Comparison of ENCODE assay signal across 8 cellular contexts in genomic region chr19:1068111-1069001, GRCh38. TPM values are rescaled to one million over a fixed set of nuclear protein-coding genes. Genes with fewer than 3 reads are reported as not detected.
DNase-seq lines count a peak whose midpoint lies in the region; ATAC-seq lines count a peak whose summit lies in the region.

No MANE protein-coding gene starts in this region.

- intact Hi-C loops in activated T-helper 1 cell treated with anti-CD3 and anti-CD28 coated beads, Interleukin-12 subunit alpha, Interleukin-12 subunit beta, Interleukin-2, Interleukin-4 antibody, amounts not matched to agents 30 ng/mL and 10 ng/mL and 1 ng/mL, durations not matched to agents 14 hours and 24 hours and 36 hours (cut with micrococcal nuclease) = loop anchor here (1.0 to 5.0 kb wide), 3 partner anchors 34 to 146 kb away; partner anchors contain the start of genes GPX4, RNU6-2 and TMEM259
- intact Hi-C loops in left colon (cut with DNase I, micrococcal nuclease) = no loop called here

- peak overlapping the region; percentile 90 for H3K4me3 Mint-ChIP-seq in activated T-helper 1 cell treated with anti-CD3 and anti-CD28 coated beads, Interleukin-12 subunit alpha, Interleukin-12 subunit beta, Interleukin-2, Interleukin-4 antibody, amounts not matched to agents 30 ng/mL and 10 ng/mL and 1 ng/mL, durations not matched to agents 14 hours and 24 hours and 36 hours

- H3K36me3 Mint-ChIP-seq in activated T-helper 1 cell treated with anti-CD3 and anti-CD28 coated beads, Interleukin-12 subunit alpha, Interleukin-12 subunit beta, Interleukin-2, Interleukin-4 antibody, amounts not matched to agents 30 ng/mL and 10 ng/mL and 1 ng/mL, durations not matched to agents 14 hours and 24 hours and 36 hours (ENCODE audit: low read depth) = peaks cover 21% of the 10 kb centered on the region

- H3K4me1 ChIP-seq in urinary bladder (ENCODE audit: insufficient read depth) = peaks cover 3% of the 10 kb centered on the region

- no peaks in the 10 kb centered on the region for H3K9me3 Mint-ChIP-seq in activated T-helper 1 cell treated with anti-CD3 and anti-CD28 coated beads, Interleukin-12 subunit alpha, Interleukin-12 subunit beta, Interleukin-2, Interleukin-4 antibody, amounts not matched to agents 30 ng/mL and 10 ng/mL and 1 ng/mL, durations not matched to agents 14 hours and 24 hours and 36 hours

- DNase-seq in stimulated activated CD4-positive, alpha-beta T cell treated with anti-CD3 and anti-CD28 coated beads, Interleukin-15, amount 100 ng/mL, for 24 hours = peak; percentile 71
- no peak for DNase-seq in stimulated activated CD4-positive, alpha-beta T cell treated with anti-CD3 and anti-CD28 coated beads, Interleukin-1b, Interleukin-23, amount 100 ng/mL, for 48 hours
- DNase-seq in activated T-helper 1 cell treated with anti-CD3 and anti-CD28 coated beads, Interleukin-12 subunit alpha, Interleukin-12 subunit beta, Interleukin-2, Interleukin-4 antibody, amounts not matched to agents 30 ng/mL and 10 ng/mL and 1 ng/mL, durations not matched to agents 14 hours and 24 hours and 36 hours (ENCODE audit: low spot score) = peak; percentile 70
- DNase-seq in left colon = peak; percentile 59 to 70
- no peak for DNase-seq in NCI-H2227 treated with DMSO at 0.1 percent for 48 hours (lab: John Stamatoyannopoulos, UW)

- peaks cover 25% of the 10 kb centered on the region for H3K4me1 Mint-ChIP-seq in activated T-helper 1 cell treated with anti-CD3 and anti-CD28 coated beads, Interleukin-12 subunit alpha, Interleukin-12 subunit beta, Interleukin-2, Interleukin-4 antibody, amounts not matched to agents 30 ng/mL and 10 ng/mL and 1 ng/mL, durations not matched to agents 14 hours and 24 hours and 36 hours (ENCODE audit: low read depth)

- no peaks in the 10 kb centered on the region for H3K36me3 ChIP-seq in urinary bladder (ENCODE audit: insufficient read depth)

- H3K27ac Mint-ChIP-seq in activated T-helper 1 cell treated with anti-CD3 and anti-CD28 coated beads, Interleukin-12 subunit alpha, Interleukin-12 subunit beta, Interleukin-2, Interleukin-4 antibody, amounts not matched to agents 30 ng/mL and 10 ng/mL and 1 ng/mL, durations not matched to agents 14 hours and 24 hours and 36 hours = peak overlapping the region; percentile 84

- 65% methylated on average over 44 of the region's 44 CpGs for WGBS in urinary bladder

- no peak overlapping the region for H3K27ac ChIP-seq in urinary bladder (ENCODE audit: low read depth)

- ATAC-seq in left colon (no peak), HG03108 (IDR thresholded peaks at IDR 0.05; ENCODE audit: unreplicated experiment) (no peak), HG03521 (IDR thresholded peaks at IDR 0.05; ENCODE audit: unreplicated experiment) (no peak)

- peak overlapping the region; percentile 42 for H3K4me3 ChIP-seq in urinary bladder (ENCODE audit: low read depth, low read length)

- H3K27me3 Mint-ChIP-seq in activated T-helper 1 cell treated with anti-CD3 and anti-CD28 coated beads, Interleukin-12 subunit alpha, Interleukin-12 subunit beta, Interleukin-2, Interleukin-4 antibody, amounts not matched to agents 30 ng/mL and 10 ng/mL and 1 ng/mL, durations not matched to agents 14 hours and 24 hours and 36 hours (ENCODE audit: insufficient read depth) = no peaks in the 10 kb centered on the region

RNA-seq across cellular contexts. Expression of gene ARHGAP45, which starts 1.4 kb away (rescaled TPM):
- 201 and 202 TPM in 2 replicates for total RNA-seq in activated T-helper 1 cell treated with anti-CD3 and anti-CD28 coated beads, Interleukin-12 subunit alpha, Interleukin-12 subunit beta, Interleukin-2, Interleukin-4 antibody, amounts not matched to agents 30 ng/mL and 10 ng/mL and 1 ng/mL, durations not matched to agents 14 hours and 24 hours and 36 hours
- total RNA-seq in left colon = 10 to 100 TPM; 37.9 to 47.2 TPM
- 5.7 TPM for total RNA-seq in urinary bladder
- polyA plus RNA-seq in urinary bladder = 12.0 TPM

RNA-seq across cellular contexts. Expression of gene POLR2E, which starts 26.8 kb away (rescaled TPM):
- total RNA-seq in activated T-helper 1 cell treated with anti-CD3 and anti-CD28 coated beads, Interleukin-12 subunit alpha, Interleukin-12 subunit beta, Interleukin-2, Interleukin-4 antibody, amounts not matched to agents 30 ng/mL and 10 ng/mL and 1 ng/mL, durations not matched to agents 14 hours and 24 hours and 36 hours = 265 and 282 TPM in 2 replicates
- 100 to 1,000 TPM; 116 to 141 TPM for total RNA-seq in left colon
- total RNA-seq in urinary bladder = 35.2 TPM
- 255 TPM for polyA plus RNA-seq in urinary bladder

RNA-seq across cellular contexts. Expression of gene ABCA7, which starts 28.4 kb away (rescaled TPM):
- 15.8 and 18.3 TPM in 2 replicates for total RNA-seq in activated T-helper 1 cell treated with anti-CD3 and anti-CD28 coated beads, Interleukin-12 subunit alpha, Interleukin-12 subunit beta, Interleukin-2, Interleukin-4 antibody, amounts not matched to agents 30 ng/mL and 10 ng/mL and 1 ng/mL, durations not matched to agents 14 hours and 24 hours and 36 hours
- 10 to 100 TPM; 23.3 to 35.1 TPM for total RNA-seq in left colon
- 1.9 TPM for total RNA-seq in urinary bladder
- polyA plus RNA-seq in urinary bladder = 5.9 TPM

RNA-seq across cellular contexts. Expression of gene GPX4, which starts 35.4 kb away (rescaled TPM):
- total RNA-seq in activated T-helper 1 cell treated with anti-CD3 and anti-CD28 coated beads, Interleukin-12 subunit alpha, Interleukin-12 subunit beta, Interleukin-2, Interleukin-4 antibody, amounts not matched to agents 30 ng/mL and 10 ng/mL and 1 ng/mL, durations not matched to agents 14 hours and 24 hours and 36 hours = 236 and 241 TPM in 2 replicates
- total RNA-seq in left colon = 100 to 1,000 TPM; 162 to 176 TPM
- total RNA-seq in urinary bladder = 71.3 TPM
- 452 TPM for polyA plus RNA-seq in urinary bladder

RNA-seq across cellular contexts. Expression of gene CNN2, which starts 41.9 kb away (rescaled TPM):
- 112 and 114 TPM in 2 replicates for total RNA-seq in activated T-helper 1 cell treated with anti-CD3 and anti-CD28 coated beads, Interleukin-12 subunit alpha, Interleukin-12 subunit beta, Interleukin-2, Interleukin-4 antibody, amounts not matched to agents 30 ng/mL and 10 ng/mL and 1 ng/mL, durations not matched to agents 14 hours and 24 hours and 36 hours
- 100 to 1,000 TPM in 1 of 2 donors, 10 to 100 TPM in 1; 76.6 to 106 TPM for total RNA-seq in left colon
- total RNA-seq in urinary bladder = 73.3 TPM
- 97.1 TPM for polyA plus RNA-seq in urinary bladder

Comparison
In these comparisons a context has a peak if more than half of its experiments do, and no peak if none do; other contexts are left out.
1. DNase-seq: peak in stimulated activated CD4-positive, alpha-beta T cell treated with anti-CD3 and anti-CD28 coated beads, Interleukin-15, amount 100 ng/mL, for 24 hours (single experiment), activated T-helper 1 cell treated with anti-CD3 and anti-CD28 coated beads, Interleukin-12 subunit alpha, Interleukin-12 subunit beta, Interleukin-2, Interleukin-4 antibody, amounts not matched to agents 30 ng/mL and 10 ng/mL and 1 ng/mL, durations not matched to agents 14 hours and 24 hours and 36 hours (single experiment) and left colon (2 of 2); none in stimulated activated CD4-positive, alpha-beta T cell treated with anti-CD3 and anti-CD28 coated beads, Interleukin-1b, Interleukin-23, amount 100 ng/mL, for 48 hours (single experiment) and NCI-H2227 treated with DMSO at 0.1 percent for 48 hours (single experiment).